In the genomic region with DNA sequence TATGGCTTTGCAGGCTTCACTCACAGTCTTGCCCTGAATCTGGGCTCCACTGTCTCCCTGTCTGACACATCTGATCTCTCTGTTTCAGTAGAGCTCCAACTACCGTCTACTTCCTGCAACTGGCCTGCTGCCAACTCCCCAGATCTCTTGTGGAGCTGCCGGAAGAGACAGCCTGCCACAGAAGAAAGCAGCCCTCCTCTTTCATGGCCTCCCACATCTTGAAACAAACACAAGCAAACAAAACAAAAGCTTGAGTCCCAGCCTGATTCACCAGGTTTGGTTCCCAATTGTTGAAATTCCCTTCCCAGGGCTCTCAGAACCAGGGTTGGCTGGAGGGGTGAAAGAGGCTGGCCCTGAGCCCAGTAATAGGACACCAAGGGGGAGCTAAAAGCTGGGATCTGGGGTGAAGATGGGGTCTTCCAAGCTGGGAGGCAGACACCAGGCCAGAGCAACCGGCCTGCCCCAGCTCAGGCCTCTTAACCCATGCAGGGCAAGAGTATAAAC, we compare ENCODE assay signal across 9 cellular contexts. TPM values are rescaled to one million over a fixed set of nuclear protein-coding genes. Genes with fewer than 3 reads are reported as not detected.
A peak's percentile ranks its signal among the peaks of the same experiment; 100 is the strongest.
DNase-seq lines count a peak whose midpoint lies in the region; ATAC-seq and TF ChIP-seq lines count a peak whose summit lies in the region.
"Had no signal": no experiment of that assay in that cellular context is flagged by ENCODE, and none has a peak within 500 bp of the region (broad histone marks: within the 10 kb centered on the region; RNA-seq: fewer than 3 reads in every experiment).

No MANE protein-coding gene starts in this region.

- no peak for ATAC-seq in GM21367 (IDR thresholded peaks at IDR 0.05; ENCODE audit: unreplicated experiment)

- peak overlapping the region; percentile 80 for H3K27ac Mint-ChIP-seq in stimulated activated naive CD8-positive, alpha-beta T cell treated with anti-CD3 and anti-CD28 coated beads, Interleukin-15, Interleukin-2, amounts not matched to agents 100 ng/mL and 50 ng/mL, for 24 hours

- peak; percentile 55 for DNase-seq in AG04450 (ENCODE audit: low read depth, low spot score)
- DNase-seq in HuH-7.5 (ENCODE audit: low spot score): peak; percentile 30
- peak; percentile 65 to 87 (median 79) for DNase-seq in Peyer's patch
- peak; percentile 56 for DNase-seq in activated T-helper 1 cell treated with Interleukin-2 at 50 U/mL for 16 hours (ENCODE audit: low read depth)
- DNase-seq in fibroblast of mammary gland (ENCODE audit: low read depth): peak; percentile 77
- DNase-seq in neuronal stem cell (ENCODE audit: low spot score): peak; percentile 49

- no CpG with 5 or more reads among the region's 3 CpGs for WGBS in neuronal stem cell (ENCODE audit: extremely low coverage in 2 of 2, insufficient read length in 2 of 2, insufficient replicate concordance in 1 of 2), 2 donors

- H3K36me3 ChIP-seq in Peyer's patch (no peaks in the 10 kb centered on the region), neuronal stem cell (replicated peaks in 1 of 2; ENCODE audit: control insufficient read depth in 2 of 2, insufficient read depth in 2 of 2, low read length in 2 of 2) (no peaks in the 10 kb centered on the region)

- peak overlapping the region; percentile 41 for H4K91ac ChIP-seq in neuronal stem cell (ENCODE audit: low read depth, low read length, poor library complexity)

- H3K9me3 Mint-ChIP-seq in stimulated activated naive CD8-positive, alpha-beta T cell treated with anti-CD3 and anti-CD28 coated beads, Interleukin-15, Interleukin-2, amounts not matched to agents 100 ng/mL and 50 ng/mL, for 24 hours: no peaks in the 10 kb centered on the region
- H3K9me3 Mint-ChIP-seq: natural killer cell treated with Interleukin-12 subunit alpha and Interleukin-12 subunit beta and Interleukin-15 and Interleukin-18, amount 100 ng/mL, for 72 hours had no signal

- no peak overlapping the region for H3K4me3 ChIP-seq in AG04450 (ENCODE audit: low read depth, low read length)
- no peak overlapping the region for H3K4me3 ChIP-seq in Peyer's patch
- no peak overlapping the region for H3K4me3 ChIP-seq in fibroblast of mammary gland (ENCODE audit: control insufficient read depth, low read depth, low read length)
- no peak overlapping the region for H3K4me3 ChIP-seq in neuronal stem cell (ENCODE audit: low read length in 2 of 2)

- TF ChIP-seq CTCF in AG04450 (IDR thresholded peaks at IDR 0.05; ENCODE audit: low read depth, low read length) (no peak; the same call in 1 of the 2 replicates), Peyer's patch (IDR thresholded peaks at IDR 0.05) (no peak), fibroblast of mammary gland (conservative IDR thresholded peaks at IDR 0.05; ENCODE audit: control insufficient read depth, insufficient read depth, low read depth, low read length) (peak; percentile 1)

- H3K27me3 Mint-ChIP-seq in stimulated activated naive CD8-positive, alpha-beta T cell treated with anti-CD3 and anti-CD28 coated beads, Interleukin-15, Interleukin-2, amounts not matched to agents 100 ng/mL and 50 ng/mL, for 24 hours: no peaks in the 10 kb centered on the region

- peak overlapping the region; percentile 66 for H4K8ac ChIP-seq in neuronal stem cell (ENCODE audit: low read depth, low read length)

- POLR2A ChIA-PET in AG04450 (lab: Yijun Ruan, JAX): interaction anchor here (0.6 to 1.3 kb wide), 2 partner anchors 8 to 249 kb away, joined by 4 read pairs; no protein-coding TSS in a partner anchor

- no peak overlapping the region for H3K14ac ChIP-seq in neuronal stem cell (ENCODE audit: low read length)

- H3K18ac ChIP-seq in neuronal stem cell (ENCODE audit: low read length): peak overlapping the region; percentile 86

- H2BK5ac ChIP-seq in neuronal stem cell (ENCODE audit: low read length): no peak overlapping the region

- no peak overlapping the region for H3K4me3 Mint-ChIP-seq in stimulated activated naive CD8-positive, alpha-beta T cell treated with anti-CD3 and anti-CD28 coated beads, Interleukin-15, Interleukin-2, amounts not matched to agents 100 ng/mL and 50 ng/mL, for 24 hours
- H3K4me3 Mint-ChIP-seq: natural killer cell treated with Interleukin-12 subunit alpha and Interleukin-12 subunit beta and Interleukin-15 and Interleukin-18, amount 100 ng/mL, for 72 hours had no signal

- H2BK15ac ChIP-seq in neuronal stem cell (ENCODE audit: low read length): peak overlapping the region; percentile 13

- no peak for TF ChIP-seq POLR2A in Peyer's patch (IDR thresholded peaks at IDR 0.05)

- H3K4me1 Mint-ChIP-seq in stimulated activated naive CD8-positive, alpha-beta T cell treated with anti-CD3 and anti-CD28 coated beads, Interleukin-15, Interleukin-2, amounts not matched to agents 100 ng/mL and 50 ng/mL, for 24 hours (ENCODE audit: low read depth): peaks cover 15% of the 10 kb centered on the region

- no peaks in the 10 kb centered on the region for H3K36me3 Mint-ChIP-seq in stimulated activated naive CD8-positive, alpha-beta T cell treated with anti-CD3 and anti-CD28 coated beads, Interleukin-15, Interleukin-2, amounts not matched to agents 100 ng/mL and 50 ng/mL, for 24 hours (ENCODE audit: low read depth)
- H3K36me3 Mint-ChIP-seq: natural killer cell treated with Interleukin-12 subunit alpha and Interleukin-12 subunit beta and Interleukin-15 and Interleukin-18, amount 100 ng/mL, for 72 hours had no signal

- H3K9me3 ChIP-seq in AG04450 (ENCODE audit: control insufficient read depth, insufficient read depth, low read length) (no peaks in the 10 kb centered on the region), Peyer's patch (no peaks in the 10 kb centered on the region), neuronal stem cell (replicated peaks in 1 of 2; ENCODE audit: control insufficient read depth in 2 of 2, insufficient read depth in 1 of 2, low read depth in 1 of 2, low read length in 2 of 2) (no peaks in the 10 kb centered on the region)

- CTCF ChIA-PET in AG04450 (lab: Charles Lee): interaction anchor here (1.0 to 1.8 kb wide), 4 partner anchors 9 to 148 kb away, joined by 4 to 6 read pairs (median 4); no protein-coding TSS in a partner anchor

- no peak overlapping the region for H3K4me2 ChIP-seq in neuronal stem cell (ENCODE audit: insufficient read depth, low read length, poor library complexity, severe bottlenecking)

- no peak overlapping the region for H3K9ac ChIP-seq in neuronal stem cell (ENCODE audit: low read depth, low read length, poor library complexity)

- H3K27ac ChIP-seq in AG04450 (ENCODE audit: low read depth, low read length) (peak overlapping the region; percentile 68), Peyer's patch (peak overlapping the region; percentile 11 to 47 (median 34)), neuronal stem cell (replicated peaks; ENCODE audit: low read length) (peak overlapping the region; percentile 58)

- H3K4ac ChIP-seq in neuronal stem cell (ENCODE audit: low read length): no peak overlapping the region

- H3K27me3 ChIP-seq in AG04450 (ENCODE audit: control insufficient read depth, insufficient read depth, low read length): no peaks in the 10 kb centered on the region
- no peaks in the 10 kb centered on the region for H3K27me3 ChIP-seq in Peyer's patch
- H3K27me3 ChIP-seq in neuronal stem cell (ENCODE audit: control insufficient read depth in 3 of 3, insufficient read depth in 3 of 3, low read depth in 1 of 3, low read length in 3 of 3): peaks cover 0 to 8% (median 0%) of the 10 kb centered on the region in 3 experiments

- H3K4me1 ChIP-seq in Peyer's patch: peaks cover 0 to 15% (median 0%) of the 10 kb centered on the region in 4 donors
- peaks cover 13 to 18% of the 10 kb centered on the region in 2 donors for H3K4me1 ChIP-seq in neuronal stem cell (ENCODE audit: control insufficient read depth in 2 of 2, insufficient read depth in 1 of 2, low read depth in 1 of 2, low read length in 2 of 2)

- no peaks in the 10 kb centered on the region for H3K79me1 ChIP-seq in neuronal stem cell (ENCODE audit: low read depth, low read length)

- peak overlapping the region; percentile 96 for H2AFZ ChIP-seq in neuronal stem cell (ENCODE audit: low read length)

- no peak overlapping the region for H2BK12ac ChIP-seq in neuronal stem cell (ENCODE audit: low read length)

- H2AK5ac ChIP-seq in neuronal stem cell (ENCODE audit: low read depth, low read length): no peak overlapping the region

- H2BK120ac ChIP-seq in neuronal stem cell (ENCODE audit: low read depth, low read length): no peak overlapping the region

- H3K23ac ChIP-seq in neuronal stem cell (ENCODE audit: low read depth, low read length, poor library complexity): no peak overlapping the region

RNA-seq across cellular contexts. Expression of a gene that starts 55.3 kb away (rescaled TPM):
- 55.5 and 61.4 TPM in 2 replicates for polyA plus RNA-seq in AG04450 (2011; rRNA removed)
- 29.4 and 34.4 TPM in 2 replicates for polyA minus RNA-seq in AG04450 (2011; rRNA and poly(A)+ RNA removed)
- 10 to 100 TPM; 22.1 to 79.6 (median 37.0) TPM for total RNA-seq in Peyer's patch
- 0.43 TPM for polyA plus RNA-seq in neuronal stem cell (2013, experiment 1 of 2)
- polyA plus RNA-seq in neuronal stem cell (2013, experiment 2 of 2): 0.46 TPM
- total RNA-seq: natural killer cell treated with Interleukin-12 subunit alpha and Interleukin-12 subunit beta and Interleukin-15 and Interleukin-18, amount 100 ng/mL, for 72 hours had no signal
